ENCODE assay signal across 1 cellular context in the genomic region with DNA sequence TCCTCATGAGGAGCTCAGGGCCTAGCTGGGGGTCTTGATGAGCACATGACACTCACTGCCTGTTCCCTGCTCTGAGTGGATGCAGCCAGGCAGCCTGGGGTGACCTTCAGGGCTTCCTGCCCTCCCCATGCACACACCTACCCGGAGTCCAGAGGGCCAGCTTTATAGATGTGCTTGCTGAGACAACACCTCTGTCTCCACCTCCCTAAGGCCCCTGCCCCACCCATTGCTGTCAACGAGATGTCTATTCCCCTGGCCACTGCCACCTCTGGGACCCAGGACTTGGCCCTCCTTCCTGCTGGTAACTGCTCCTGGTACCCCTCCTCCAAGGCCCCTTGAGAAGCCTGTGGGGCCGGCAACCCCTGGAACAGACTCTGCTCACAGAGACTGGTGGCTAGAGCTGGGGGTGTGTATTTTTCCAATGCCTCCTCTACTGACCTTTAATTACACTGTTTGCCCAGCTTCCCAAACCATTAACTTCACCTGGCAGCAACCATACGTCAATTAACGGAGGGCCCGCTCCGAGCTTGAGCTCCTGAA.
A peak's percentile ranks its signal among the peaks of the same experiment; 100 is the strongest.
TF ChIP-seq lines count a peak whose summit lies in the region.

No MANE protein-coding gene starts in this region.

TF ChIP-seq in HepG2, 621 proteins besides CTCF, POLR2A, EP300 and RAD21 (continued from another document):
- TF ChIP-seq ZNF816 (CRISPR knock-in tag; IDR thresholded peaks at IDR 0.05; ENCODE audit: borderline replicate concordance) (no peak), SMAD9 (CRISPR knock-in tag; IDR thresholded peaks at IDR 0.05) (no peak), ZSCAN29 (CRISPR knock-in tag; conservative IDR thresholded peaks at IDR 0.05) (no peak), STAT5B (CRISPR knock-in tag; IDR thresholded peaks at IDR 0.05) (no peak), ZMYM3 (CRISPR knock-in tag; IDR thresholded peaks at IDR 0.05) (0 out of 2 replicates have a peak, but pooled peaks have one; percentile 22), ZNF788 (CRISPR knock-in tag; IDR thresholded peaks at IDR 0.05; ENCODE audit: borderline replicate concordance) (peak; percentile 58; the same call in 1 of the 2 replicates), EHMT2 (IDR thresholded peaks at IDR 0.05; ENCODE audit: borderline replicate concordance, low read depth, low read length) (no peak), ZNF562 (CRISPR knock-in tag; IDR thresholded peaks at IDR 0.05; ENCODE audit: borderline replicate concordance) (no peak), PHF20 (CRISPR knock-in tag; IDR thresholded peaks at IDR 0.05) (no peak), CEBPB (IDR thresholded peaks at IDR 0.05; ENCODE audit: borderline replicate concordance, low read depth, low read length) (no peak), MTA1 (CRISPR knock-in tag; IDR thresholded peaks at IDR 0.05; ENCODE audit: borderline replicate concordance) (no peak; the same call in 1 of the 2 replicates), ESRRA (CRISPR knock-in tag; IDR thresholded peaks at IDR 0.05; ENCODE audit: low read depth) (peak; percentile 96), HIVEP1 (CRISPR knock-in tag; IDR thresholded peaks at IDR 0.05) (no peak), KDM5B (CRISPR knock-in tag; IDR thresholded peaks at IDR 0.05; ENCODE audit: borderline replicate concordance) (0 out of 2 replicates have a peak, but pooled peaks have one; percentile 13), ZBTB26 (CRISPR knock-in tag; IDR thresholded peaks at IDR 0.05; ENCODE audit: borderline replicate concordance) (no peak), TBX2 (CRISPR knock-in tag; IDR thresholded peaks at IDR 0.05; ENCODE audit: borderline replicate concordance) (peak; percentile 61; the same call in 1 of the 2 replicates), ZNF430 (CRISPR knock-in tag; IDR thresholded peaks at IDR 0.05) (no peak), MAFG (CRISPR knock-in tag; IDR thresholded peaks at IDR 0.05) (no peak), POGZ (CRISPR knock-in tag; IDR thresholded peaks at IDR 0.05) (no peak), ZNF746 (CRISPR knock-in tag; IDR thresholded peaks at IDR 0.05) (no peak), ZNF660 (CRISPR knock-in tag; IDR thresholded peaks at IDR 0.05; ENCODE audit: borderline replicate concordance, low read depth) (no peak), NFE2L2 (IDR thresholded peaks at IDR 0.05; ENCODE audit: low read length) (no peak), BHLHE40 (IDR thresholded peaks at IDR 0.05; ENCODE audit: low read length) (no peak), NFE2L1 (CRISPR knock-in tag; IDR thresholded peaks at IDR 0.05; ENCODE audit: borderline replicate concordance) (no peak), CAMTA2 (CRISPR knock-in tag; IDR thresholded peaks at IDR 0.05; ENCODE audit: borderline replicate concordance) (no peak), ZNF282 (IDR thresholded peaks at IDR 0.05; ENCODE audit: partially characterized antibody) (no peak), LCORL (IDR thresholded peaks at IDR 0.05) (no peak), LCORL (CRISPR knock-in tag; IDR thresholded peaks at IDR 0.05) (0 out of 2 replicates have a peak, but pooled peaks have one; percentile 42), ARID3A (IDR thresholded peaks at IDR 0.05; ENCODE audit: low read depth, low read length) (no peak), PLSCR1 (CRISPR knock-in tag; IDR thresholded peaks at IDR 0.05; ENCODE audit: borderline replicate concordance) (no peak), GATAD1 (CRISPR knock-in tag; IDR thresholded peaks at IDR 0.05) (peak; percentile 26; the same call in 1 of the 2 replicates), ZNF546 (CRISPR knock-in tag; conservative IDR thresholded peaks at IDR 0.05) (0 out of 2 replicates have a peak, but pooled peaks have one; percentile 72), ZNF501 (CRISPR knock-in tag; IDR thresholded peaks at IDR 0.05) (no peak), ZSCAN25 (CRISPR knock-in tag; IDR thresholded peaks at IDR 0.05) (no peak), DBP (CRISPR knock-in tag; IDR thresholded peaks at IDR 0.05; ENCODE audit: not compliant biosample characterization) (no peak), TCF7L2 (IDR thresholded peaks at IDR 0.05; ENCODE audit: low read depth, low read length) (no peak)
- TF ChIP-seq, protein P1, sequence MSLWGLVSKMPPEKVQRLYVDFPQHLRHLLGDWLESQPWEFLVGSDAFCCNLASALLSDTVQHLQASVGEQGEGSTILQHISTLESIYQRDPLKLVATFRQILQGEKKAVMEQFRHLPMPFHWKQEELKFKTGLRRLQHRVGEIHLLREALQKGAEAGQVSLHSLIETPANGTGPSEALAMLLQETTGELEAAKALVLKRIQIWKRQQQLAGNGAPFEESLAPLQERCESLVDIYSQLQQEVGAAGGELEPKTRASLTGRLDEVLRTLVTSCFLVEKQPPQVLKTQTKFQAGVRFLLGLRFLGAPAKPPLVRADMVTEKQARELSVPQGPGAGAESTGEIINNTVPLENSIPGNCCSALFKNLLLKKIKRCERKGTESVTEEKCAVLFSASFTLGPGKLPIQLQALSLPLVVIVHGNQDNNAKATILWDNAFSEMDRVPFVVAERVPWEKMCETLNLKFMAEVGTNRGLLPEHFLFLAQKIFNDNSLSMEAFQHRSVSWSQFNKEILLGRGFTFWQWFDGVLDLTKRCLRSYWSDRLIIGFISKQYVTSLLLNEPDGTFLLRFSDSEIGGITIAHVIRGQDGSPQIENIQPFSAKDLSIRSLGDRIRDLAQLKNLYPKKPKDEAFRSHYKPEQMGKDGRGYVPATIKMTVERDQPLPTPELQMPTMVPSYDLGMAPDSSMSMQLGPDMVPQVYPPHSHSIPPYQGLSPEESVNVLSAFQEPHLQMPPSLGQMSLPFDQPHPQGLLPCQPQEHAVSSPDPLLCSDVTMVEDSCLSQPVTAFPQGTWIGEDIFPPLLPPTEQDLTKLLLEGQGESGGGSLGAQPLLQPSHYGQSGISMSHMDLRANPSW (CRISPR knock-in tag; IDR thresholded peaks at IDR 0.05; ENCODE audit: borderline replicate concordance) = no peak
- TF ChIP-seq, protein P2, sequence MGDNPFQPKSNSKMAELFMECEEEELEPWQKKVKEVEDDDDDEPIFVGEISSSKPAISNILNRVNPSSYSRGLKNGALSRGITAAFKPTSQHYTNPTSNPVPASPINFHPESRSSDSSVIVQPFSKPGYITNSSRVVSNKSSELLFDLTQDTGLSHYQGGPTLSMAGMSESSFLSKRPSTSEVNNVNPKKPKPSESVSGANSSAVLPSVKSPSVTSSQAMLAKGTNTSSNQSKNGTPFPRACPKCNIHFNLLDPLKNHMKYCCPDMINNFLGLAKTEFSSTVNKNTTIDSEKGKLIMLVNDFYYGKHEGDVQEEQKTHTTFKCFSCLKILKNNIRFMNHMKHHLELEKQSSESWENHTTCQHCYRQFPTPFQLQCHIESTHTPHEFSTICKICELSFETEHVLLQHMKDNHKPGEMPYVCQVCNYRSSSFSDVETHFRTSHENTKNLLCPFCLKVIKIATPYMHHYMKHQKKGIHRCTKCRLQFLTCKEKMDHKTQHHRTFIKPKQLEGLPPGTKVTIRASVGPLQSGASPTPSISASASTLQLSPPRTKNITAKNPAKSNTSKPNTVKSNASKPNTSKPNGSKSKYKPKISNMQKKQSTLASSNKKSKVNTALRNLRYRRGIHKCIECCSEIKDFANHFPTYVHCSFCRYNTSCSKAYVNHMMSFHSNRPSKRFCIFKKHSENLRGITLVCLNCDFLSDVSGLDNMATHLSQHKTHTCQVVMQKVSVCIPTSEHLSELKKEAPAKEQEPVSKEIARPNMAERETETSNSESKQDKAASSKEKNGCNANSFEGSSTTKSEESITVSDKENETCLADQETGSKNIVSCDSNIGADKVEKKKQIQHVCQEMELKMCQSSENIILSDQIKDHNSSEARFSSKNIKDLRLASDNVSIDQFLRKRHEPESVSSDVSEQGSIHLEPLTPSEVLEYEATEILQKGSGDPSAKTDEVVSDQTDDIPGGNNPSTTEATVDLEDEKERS (CRISPR knock-in tag; IDR thresholded peaks at IDR 0.05) = no peak
- TF ChIP-seq, protein P3, sequence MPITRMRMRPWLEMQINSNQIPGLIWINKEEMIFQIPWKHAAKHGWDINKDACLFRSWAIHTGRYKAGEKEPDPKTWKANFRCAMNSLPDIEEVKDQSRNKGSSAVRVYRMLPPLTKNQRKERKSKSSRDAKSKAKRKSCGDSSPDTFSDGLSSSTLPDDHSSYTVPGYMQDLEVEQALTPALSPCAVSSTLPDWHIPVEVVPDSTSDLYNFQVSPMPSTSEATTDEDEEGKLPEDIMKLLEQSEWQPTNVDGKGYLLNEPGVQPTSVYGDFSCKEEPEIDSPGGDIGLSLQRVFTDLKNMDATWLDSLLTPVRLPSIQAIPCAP (CRISPR knock-in tag; IDR thresholded peaks at IDR 0.05; ENCODE audit: low read depth) = no peak
- TF ChIP-seq, protein P4, sequence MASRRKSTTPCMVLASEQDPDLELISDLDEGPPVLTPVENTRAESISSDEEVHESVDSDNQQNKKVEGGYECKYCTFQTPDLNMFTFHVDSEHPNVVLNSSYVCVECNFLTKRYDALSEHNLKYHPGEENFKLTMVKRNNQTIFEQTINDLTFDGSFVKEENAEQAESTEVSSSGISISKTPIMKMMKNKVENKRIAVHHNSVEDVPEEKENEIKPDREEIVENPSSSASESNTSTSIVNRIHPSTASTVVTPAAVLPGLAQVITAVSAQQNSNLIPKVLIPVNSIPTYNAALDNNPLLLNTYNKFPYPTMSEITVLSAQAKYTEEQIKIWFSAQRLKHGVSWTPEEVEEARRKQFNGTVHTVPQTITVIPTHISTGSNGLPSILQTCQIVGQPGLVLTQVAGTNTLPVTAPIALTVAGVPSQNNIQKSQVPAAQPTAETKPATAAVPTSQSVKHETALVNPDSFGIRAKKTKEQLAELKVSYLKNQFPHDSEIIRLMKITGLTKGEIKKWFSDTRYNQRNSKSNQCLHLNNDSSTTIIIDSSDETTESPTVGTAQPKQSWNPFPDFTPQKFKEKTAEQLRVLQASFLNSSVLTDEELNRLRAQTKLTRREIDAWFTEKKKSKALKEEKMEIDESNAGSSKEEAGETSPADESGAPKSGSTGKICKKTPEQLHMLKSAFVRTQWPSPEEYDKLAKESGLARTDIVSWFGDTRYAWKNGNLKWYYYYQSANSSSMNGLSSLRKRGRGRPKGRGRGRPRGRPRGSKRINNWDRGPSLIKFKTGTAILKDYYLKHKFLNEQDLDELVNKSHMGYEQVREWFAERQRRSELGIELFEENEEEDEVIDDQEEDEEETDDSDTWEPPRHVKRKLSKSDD (CRISPR knock-in tag; IDR thresholded peaks at IDR 0.05; ENCODE audit: low read depth) = no peak
